3 cellular contexts compared by ENCODE assay signal in genomic region chr20:29073640-29074039, GRCh38.
A peak's percentile ranks its signal among the peaks of the same experiment; 100 is the strongest.
DNase-seq lines count a peak whose midpoint lies in the region; FAIRE-seq and TF ChIP-seq lines count a peak whose summit lies in the region.
"Not testable (repeated sequence)": the region's sequence is repeated elsewhere in the genome, so short reads cannot be mapped to it uniquely, and the experiment has no call there.

No MANE protein-coding gene starts in this region.

- FAIRE-seq in kidney (lab: Jason Lieb, UNC) = not testable (repeated sequence)

- not testable (repeated sequence) for H3K36me3 ChIP-seq in kidney (ENCODE audit: control insufficient read depth in 1 of 2, insufficient read depth in 2 of 2, low read length in 2 of 2)

- not testable (repeated sequence) for H3K4me1 Mint-ChIP-seq in activated naive CD4-positive, alpha-beta T cell treated with anti-CD3 and anti-CD28 coated beads, Interleukin-2, amount 50 U/mL, for 24 hours; chondrocyte (ENCODE audit: low read depth)

- peaks cover 31% of the 10 kb centered on the region for H3K9me3 Mint-ChIP-seq in activated naive CD4-positive, alpha-beta T cell treated with anti-CD3 and anti-CD28 coated beads, Interleukin-2, amount 50 U/mL, for 24 hours
- peaks cover 46% of the 10 kb centered on the region for H3K9me3 Mint-ChIP-seq in chondrocyte (ENCODE audit: low read depth)

- H3K27ac ChIP-seq in kidney (ENCODE audit: low read depth in 2 of 2, low read length in 2 of 2) = not testable (repeated sequence)

- DNase-seq in chondrocyte (ENCODE audit: low spot score) = peak; percentile 66
- DNase-seq in kidney = peak; percentile 59

- not testable (repeated sequence) for H3K9me3 ChIP-seq in kidney (ENCODE audit: control insufficient read depth in 1 of 2, low read length in 2 of 2)

- not testable (repeated sequence) for H3K36me3 Mint-ChIP-seq in activated naive CD4-positive, alpha-beta T cell treated with anti-CD3 and anti-CD28 coated beads, Interleukin-2, amount 50 U/mL, for 24 hours; chondrocyte (ENCODE audit: low read depth)

- not testable (repeated sequence) for H3K27me3 Mint-ChIP-seq in activated naive CD4-positive, alpha-beta T cell treated with anti-CD3 and anti-CD28 coated beads, Interleukin-2, amount 50 U/mL, for 24 hours; chondrocyte (ENCODE audit: low read depth)

- H3K9ac ChIP-seq in kidney (ENCODE audit: low read length in 2 of 2) = not testable (repeated sequence)

- peak overlapping the region; percentile 32 for H3K27ac Mint-ChIP-seq in activated naive CD4-positive, alpha-beta T cell treated with anti-CD3 and anti-CD28 coated beads, Interleukin-2, amount 50 U/mL, for 24 hours
- H3K27ac Mint-ChIP-seq in chondrocyte (ENCODE audit: unreplicated experiment) = not testable (repeated sequence)

- H3K4me3 Mint-ChIP-seq in activated naive CD4-positive, alpha-beta T cell treated with anti-CD3 and anti-CD28 coated beads, Interleukin-2, amount 50 U/mL, for 24 hours; chondrocyte (ENCODE audit: unreplicated experiment): not testable (repeated sequence)

- not testable (repeated sequence) for H3K4me1 ChIP-seq in kidney (ENCODE audit: control insufficient read depth in 1 of 2, insufficient read depth in 1 of 2, low read depth in 1 of 2, low read length in 2 of 2)

- not testable (repeated sequence) for TF ChIP-seq CTCF in chondrocyte (IDR thresholded peaks at IDR 0.05); kidney (IDR thresholded peaks at IDR 0.05; ENCODE audit: borderline replicate concordance, extremely low read depth, insufficient read depth)

- intact Hi-C loops in kidney (cut with DNase I) = not testable (repeated sequence)

- not testable (repeated sequence) for H3K4me3 ChIP-seq in kidney (ENCODE audit: low read length in 2 of 2)
